Comparison of ENCODE assay signal across 27 cellular contexts in the genomic region with DNA sequence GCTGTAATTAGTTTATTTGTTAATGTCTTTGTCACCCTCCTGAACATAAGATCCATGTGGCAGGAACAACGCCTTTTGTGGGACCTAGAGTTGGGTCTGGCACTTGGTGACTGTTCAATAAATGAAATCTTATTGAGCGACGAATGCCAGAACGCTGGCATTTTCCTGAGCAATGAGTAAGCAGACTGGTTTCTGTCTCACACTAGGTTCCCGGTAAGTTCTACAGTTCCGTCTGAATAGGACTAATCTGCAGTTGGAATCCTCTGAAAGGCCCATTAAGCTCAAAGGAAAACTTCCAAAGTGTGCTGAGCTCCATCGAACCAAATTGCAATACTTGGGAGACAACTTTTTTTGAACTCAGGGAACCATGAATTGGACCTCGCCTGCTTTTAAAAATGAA.
"Had no signal": no experiment of that assay in that cellular context is flagged by ENCODE, and none has a peak within 500 bp of the region (broad histone marks: within the 10 kb centered on the region; RNA-seq: fewer than 3 reads in every experiment).

No MANE protein-coding gene starts in this region.

- ATAC-seq: natural killer cell; right cardiac atrium; sciatic nerve; stimulated activated naive B cell treated with anti-CD40 and anti-IgM and Interleukin-4, amounts not matched to agents 10 μg/mL and 1 μg/mL and 100 μg/mL, for 72 hours; stimulated activated naive CD8-positive, alpha-beta T cell treated with anti-CD3 and anti-CD28 coated beads, Interleukin-15, Interleukin-2, amounts not matched to agents 100 U/mL and 50 U/mL, for 24 hours; upper lobe of right lung had no signal

- H3K9me3 Mint-ChIP-seq: immature natural killer cell; memory B cell; naive B cell; natural killer cell; nephron progenitor cell; stimulated activated naive B cell treated with anti-CD40 and anti-IgM and Interleukin-4, amounts not matched to agents 10 μg/mL and 1 μg/mL and 100 μg/mL, for 72 hours had no signal

- H3K27ac Mint-ChIP-seq: memory B cell; naive B cell; natural killer cell; nephron progenitor cell; stimulated activated naive B cell treated with anti-CD40 and anti-IgM and Interleukin-4, amounts not matched to agents 10 μg/mL and 1 μg/mL and 100 μg/mL, for 72 hours had no signal

- H3K27me3 ChIP-seq: ovary, stomach, suprapubic skin, tibial artery, upper lobe of right lung had no signal

- H3K36me3 Mint-ChIP-seq: natural killer cell had no signal

- H3K9me3 ChIP-seq: left ventricle myocardium inferior, ovary, prostate gland, stomach, suprapubic skin, thoracic aorta, tibial artery, upper lobe of right lung had no signal

- H3K4me1 ChIP-seq: prostate gland, stomach, suprapubic skin, tibial artery, upper lobe of right lung had no signal

- FAIRE-seq: islet of Langerhans, urothelium cell line had no signal

- DNase-seq: immature natural killer cell; left ventricle myocardium inferior; naive B cell; natural killer cell; nephron progenitor cell; ovary; retina; right cardiac atrium; stimulated activated CD4-positive, alpha-beta T cell treated with anti-CD3 and anti-CD28 coated beads, Interleukin-12 subunit alpha, Interleukin-12 subunit beta, amount 100 ng/mL, for 4 hours; stimulated activated CD4-positive, alpha-beta T cell treated with anti-CD3 and anti-CD28 coated beads, Interleukin-15, amount 100 ng/mL, for 24 hours; stimulated activated CD4-positive, alpha-beta T cell treated with anti-CD3 and anti-CD28 coated beads, Interleukin-2, amount 100 ng/mL, for 24 hours; stimulated activated CD4-positive, alpha-beta T cell treated with anti-CD3 and anti-CD28 coated beads, Interleukin-4, amount 100 ng/mL, for 1 hour; stimulated activated naive B cell treated with anti-CD40 and anti-IgM and Interleukin-4, amounts not matched to agents 10 μg/mL and 1 μg/mL and 100 μg/mL, for 72 hours; stimulated activated naive CD8-positive, alpha-beta T cell treated with anti-CD3 and anti-CD28 coated beads, Interleukin-15, Interleukin-2, amounts not matched to agents 100 U/mL and 50 U/mL, for 24 hours; stomach; tibial artery; trophoblast cell; upper lobe of right lung had no signal

- H3K4me3 ChIP-seq: left ventricle myocardium inferior, lung, ovary, prostate gland, skin epidermis, stomach, suprapubic skin, thoracic aorta, tibial artery, upper lobe of right lung had no signal

- H3K4me1 Mint-ChIP-seq: immature natural killer cell; memory B cell; naive B cell; natural killer cell; stimulated activated naive B cell treated with anti-CD40 and anti-IgM and Interleukin-4, amounts not matched to agents 10 μg/mL and 1 μg/mL and 100 μg/mL, for 72 hours had no signal

- H3K36me3 ChIP-seq: ovary, prostate gland, thoracic aorta had no signal

- H3K4me3 Mint-ChIP-seq: immature natural killer cell; memory B cell; naive B cell; natural killer cell; nephron progenitor cell; stimulated activated naive B cell treated with anti-CD40 and anti-IgM and Interleukin-4, amounts not matched to agents 10 μg/mL and 1 μg/mL and 100 μg/mL, for 72 hours had no signal

- H3K27ac ChIP-seq: left ventricle myocardium inferior, ovary, prostate gland, skin epidermis, stomach, suprapubic skin, thoracic aorta, tibial artery, upper lobe of right lung had no signal

- H3K27me3 Mint-ChIP-seq: memory B cell; naive B cell; stimulated activated naive B cell treated with anti-CD40 and anti-IgM and Interleukin-4, amounts not matched to agents 10 μg/mL and 1 μg/mL and 100 μg/mL, for 72 hours had no signal
